ENCODE assay signal across 30 cellular contexts in genomic region chr4:91622925-91623600, GRCh38.
"Had no signal": no experiment of that assay in that cellular context is flagged by ENCODE, and none has a peak within 500 bp of the region (broad histone marks: within the 10 kb centered on the region; RNA-seq: fewer than 3 reads in every experiment).

No MANE protein-coding gene starts in this region.

- DNase-seq: activated CD4-positive, alpha-beta memory T cell treated with anti-CD3 and anti-CD28 coated beads for 36 hours; activated CD4-positive, alpha-beta T cell treated with anti-CD3 and anti-CD28 coated beads, Interleukin-2, amount 10 ng/mL, durations not matched to agents 7 days and 5 days; activated CD4-positive, CD25-positive, alpha-beta regulatory T cell; activated gamma-delta T cell; activated naive CD4-positive, alpha-beta T cell treated with anti-CD3 and anti-CD28 coated beads, Interleukin-2, amount 50 U/mL, for 16 hours; activated naive CD8-positive, alpha-beta T cell treated with anti-CD3 and anti-CD28 coated beads, Interleukin-2, amount 10 ng/mL, durations not matched to agents 7 days and 5 days; activated T-cell treated with anti-CD3 and anti-CD28 coated beads for 4 hours; activated T-cell treated with anti-CD3 and anti-CD28 coated beads, Interleukin-2, amount 50 U/mL, for 48 hours; adrenal gland; anterior cingulate cortex; cerebellar nuclear complex; MG63; MV-4-11; NCI-H1092 treated with DMSO at 0.1 percent for 48 hours; NCI-H1417 treated with DMSO at 0.1 percent for 48 hours; NCI-H1694; NCI-H2029; NCI-H2107; NCI-H510A treated with DMSO at 0.1 percent for 48 hours; NCI-H69; NK-92 treated with Interleukin-12 subunit alpha and Interleukin-12 subunit beta, amount 100 ng/mL, for 24 hours; OCI-M1; Peyer's patch; SHP77; T-helper 9 cell had no signal

- ATAC-seq: activated T-helper 17 cell treated with anti-CD3 and anti-CD28 coated beads, Interleukin-2, amount 50 U/mL, for 72 hours; SK-N-SH treated with all-trans-retinoic acid at 6 μM for 48 hours had no signal

- H3K27ac Mint-ChIP-seq: activated CD4-positive, alpha-beta memory T cell treated with anti-CD3 and anti-CD28 coated beads for 36 hours; activated CD4-positive, alpha-beta T cell treated with anti-CD3 and anti-CD28 coated beads, Interleukin-2, amount 10 ng/mL, durations not matched to agents 7 days and 5 days; activated naive CD8-positive, alpha-beta T cell treated with anti-CD3 and anti-CD28 coated beads, Interleukin-2, amount 10 ng/mL, durations not matched to agents 7 days and 5 days; activated T-helper 17 cell treated with anti-CD3 and anti-CD28 coated beads, Interleukin-2, amount 50 U/mL, for 72 hours; T-helper 1 cell treated with Interleukin-12 subunit alpha and Interleukin-12 subunit beta and Interleukin-4 antibody, amounts not matched to agents 30 μg/mL and 1 μg/mL, for 36 hours had no signal

- H3K9me3 ChIP-seq: adrenal gland, MG63, Peyer's patch had no signal

- H3K36me3 ChIP-seq: adrenal gland, MG63, Peyer's patch, SJSA1 had no signal

- H3K4me3 ChIP-seq: adrenal gland, MG63, Peyer's patch, SJSA1 had no signal

- H3K27me3 Mint-ChIP-seq: activated CD4-positive, alpha-beta memory T cell treated with anti-CD3 and anti-CD28 coated beads for 36 hours; activated CD4-positive, alpha-beta T cell treated with anti-CD3 and anti-CD28 coated beads, Interleukin-2, amount 10 ng/mL, durations not matched to agents 7 days and 5 days; activated naive CD8-positive, alpha-beta T cell treated with anti-CD3 and anti-CD28 coated beads, Interleukin-2, amount 10 ng/mL, durations not matched to agents 7 days and 5 days; activated T-helper 17 cell treated with anti-CD3 and anti-CD28 coated beads, Interleukin-2, amount 50 U/mL, for 72 hours had no signal

- H3K27me3 ChIP-seq: adrenal gland, MG63, Peyer's patch, SJSA1 had no signal

- H3K4me3 Mint-ChIP-seq: activated CD4-positive, alpha-beta memory T cell treated with anti-CD3 and anti-CD28 coated beads for 36 hours; activated CD4-positive, alpha-beta T cell treated with anti-CD3 and anti-CD28 coated beads, Interleukin-2, amount 10 ng/mL, durations not matched to agents 7 days and 5 days; activated naive CD8-positive, alpha-beta T cell treated with anti-CD3 and anti-CD28 coated beads, Interleukin-2, amount 10 ng/mL, durations not matched to agents 7 days and 5 days; activated T-helper 17 cell treated with anti-CD3 and anti-CD28 coated beads, Interleukin-2, amount 50 U/mL, for 72 hours; T-helper 1 cell treated with Interleukin-12 subunit alpha and Interleukin-12 subunit beta and Interleukin-4 antibody, amounts not matched to agents 30 μg/mL and 1 μg/mL, for 36 hours had no signal

- H3K36me3 Mint-ChIP-seq: activated CD4-positive, alpha-beta memory T cell treated with anti-CD3 and anti-CD28 coated beads for 36 hours; activated naive CD8-positive, alpha-beta T cell treated with anti-CD3 and anti-CD28 coated beads, Interleukin-2, amount 10 ng/mL, durations not matched to agents 7 days and 5 days had no signal

- H3K27ac ChIP-seq: adrenal gland, Peyer's patch, RWPE1, SJSA1 had no signal

- H3K4me1 ChIP-seq: adrenal gland, Peyer's patch, SJSA1 had no signal

- H3K4me1 Mint-ChIP-seq: activated CD4-positive, alpha-beta T cell treated with anti-CD3 and anti-CD28 coated beads, Interleukin-2, amount 10 ng/mL, durations not matched to agents 7 days and 5 days; activated naive CD8-positive, alpha-beta T cell treated with anti-CD3 and anti-CD28 coated beads, Interleukin-2, amount 10 ng/mL, durations not matched to agents 7 days and 5 days; activated T-helper 17 cell treated with anti-CD3 and anti-CD28 coated beads, Interleukin-2, amount 50 U/mL, for 72 hours had no signal
